8 cellular contexts compared by ENCODE assay signal in the genomic region with DNA sequence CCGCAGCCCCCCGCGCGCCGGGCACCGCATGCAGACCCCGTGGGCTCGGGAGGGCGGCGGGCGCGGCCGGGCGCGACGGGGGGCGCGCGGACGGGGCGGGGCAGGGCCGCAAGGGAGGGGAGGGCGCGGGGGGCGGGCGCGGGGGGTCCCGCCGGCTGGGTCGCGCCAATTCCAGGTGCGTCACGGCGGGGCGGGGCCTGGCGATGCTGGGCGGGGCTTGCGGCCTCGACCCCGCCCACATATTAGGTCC. TPM values are rescaled to one million over a fixed set of nuclear protein-coding genes. Genes with fewer than 3 reads are reported as not detected.
A peak's percentile ranks its signal among the peaks of the same experiment; 100 is the strongest.
DNase-seq lines count a peak whose midpoint lies in the region; ATAC-seq and TF ChIP-seq lines count a peak whose summit lies in the region.

No MANE protein-coding gene starts in this region.

- peaks cover 11% of the 10 kb centered on the region for H3K36me3 ChIP-seq in cardiac muscle cell
- peaks cover 4 to 6% of the 10 kb centered on the region in 2 donors for H3K36me3 ChIP-seq in esophagus (ENCODE audit: control insufficient read depth in 2 of 2, insufficient read depth in 2 of 2, low read length in 1 of 2)

- H3K4me3 ChIP-seq in cardiac muscle cell (peak overlapping the region; percentile 58), esophagus (ENCODE audit: low read depth in 1 of 2, low read length in 2 of 2) (peak overlapping the region; percentile 58 to 93), skeletal muscle cell (ENCODE audit: low read depth, low read length) (peak overlapping the region; percentile 79)

- DNase-seq in cardiac muscle cell (ENCODE audit: low read depth in 1 of 2, low spot score in 1 of 2) (no peak), Right ventricle myocardium superior (no peak), skeletal muscle cell (ENCODE audit: low read depth) (no peak), OCI-M1 (lab: John Stamatoyannopoulos, UW) (no peak), NCI-H187 (lab: John Stamatoyannopoulos, UW) (no peak), left lobe of liver (ENCODE audit: low spot score) (no peak)
- DNase-seq in activated CD4-positive, alpha-beta T cell treated with anti-CD3 and anti-CD28 coated beads, Interleukin-2, amount 50 U/mL, for 4 hours = peak; percentile 76 to 81

- H3K4me1 ChIP-seq in cardiac muscle cell (ENCODE audit: low read depth) (no peaks in the 10 kb centered on the region), esophagus (ENCODE audit: control insufficient read depth in 2 of 2, insufficient read depth in 2 of 2, low read length in 1 of 2) (peaks cover 0 to 5% of the 10 kb centered on the region in 2 donors)

- ATAC-seq in Right ventricle myocardium superior (ENCODE audit: poor library complexity) (no peak), left lobe of liver (no peak)

- WGBS in esophagus, 2 donors = 1% methylated on average over 14 to 39 of the region's 40 CpGs

- H3K27ac ChIP-seq in cardiac muscle cell (peak overlapping the region; percentile 93), esophagus (ENCODE audit: low read depth in 2 of 2, low read length in 1 of 2) (peak overlapping the region; percentile 94 to 99)

- no peaks in the 10 kb centered on the region for H3K27me3 ChIP-seq in cardiac muscle cell
- no peaks in the 10 kb centered on the region for H3K27me3 ChIP-seq in esophagus (ENCODE audit: control insufficient read depth in 1 of 2, insufficient read depth in 2 of 2, low read length in 2 of 2)

- H3K9me3 ChIP-seq in cardiac muscle cell (ENCODE audit: low read depth) (no peaks in the 10 kb centered on the region), esophagus (ENCODE audit: control insufficient read depth in 2 of 2, insufficient read depth in 1 of 2, low read depth in 1 of 2, low read length in 1 of 2) (no peaks in the 10 kb centered on the region)

- TF ChIP-seq CTCF in cardiac muscle cell (IDR thresholded peaks at IDR 0.05; ENCODE audit: low read depth, low read length) = no peak

- intact Hi-C loops in Right ventricle myocardium superior (cut with DNase I) = no loop called here

RNA-seq across cellular contexts. Expression of a gene that starts 0.2 kb away (rescaled TPM):
- total RNA-seq in cardiac muscle cell = 39.4 and 53.6 TPM in 2 replicates
- 16.3 and 26.3 TPM in 2 replicates for polyA plus RNA-seq in cardiac muscle cell
- 18.0 TPM for total RNA-seq in Right ventricle myocardium superior
- 10 to 100 TPM; 15.6 to 36.2 TPM for polyA plus RNA-seq in esophagus
- total RNA-seq in left lobe of liver = 20.7 TPM

RNA-seq across cellular contexts. Expression of a gene that starts 15.5 kb away (rescaled TPM):
- 31.1 and 47.7 TPM in 2 replicates for total RNA-seq in cardiac muscle cell
- polyA plus RNA-seq in cardiac muscle cell = 72.7 and 85.3 TPM in 2 replicates
- total RNA-seq in Right ventricle myocardium superior = 9.4 TPM
- polyA plus RNA-seq in esophagus = 10 to 100 TPM; 13.7 to 25.2 TPM
- 11.5 TPM for total RNA-seq in left lobe of liver

RNA-seq across cellular contexts. Expression of a gene that starts 32.4 kb away (rescaled TPM):
- total RNA-seq in cardiac muscle cell (19.4 and 26.8 TPM in 2 replicates), Right ventricle myocardium superior (19.0 TPM), left lobe of liver (45.5 TPM)
- polyA plus RNA-seq in cardiac muscle cell (23.4 and 24.6 TPM in 2 replicates), esophagus (10 to 100 TPM; 26.2 to 49.1 TPM)

Comparison
In these comparisons a context has a peak if more than half of its experiments do, and no peak if none do; other contexts are left out.
1. DNase-seq: peak in activated CD4-positive, alpha-beta T cell treated with anti-CD3 and anti-CD28 coated beads, Interleukin-2, amount 50 U/mL, for 4 hours (2 of 2); none in cardiac muscle cell (0 of 2), Right ventricle myocardium superior (single experiment), skeletal muscle cell (single experiment), OCI-M1 (single experiment), NCI-H187 (0 of 2) and left lobe of liver (single experiment).
2. Peak in every context shown above with its lines, with median percentiles within 50 percentile points of each other: H3K4me3 ChIP-seq.